Comparison of ENCODE assay signal across 9 cellular contexts in the genomic region with DNA sequence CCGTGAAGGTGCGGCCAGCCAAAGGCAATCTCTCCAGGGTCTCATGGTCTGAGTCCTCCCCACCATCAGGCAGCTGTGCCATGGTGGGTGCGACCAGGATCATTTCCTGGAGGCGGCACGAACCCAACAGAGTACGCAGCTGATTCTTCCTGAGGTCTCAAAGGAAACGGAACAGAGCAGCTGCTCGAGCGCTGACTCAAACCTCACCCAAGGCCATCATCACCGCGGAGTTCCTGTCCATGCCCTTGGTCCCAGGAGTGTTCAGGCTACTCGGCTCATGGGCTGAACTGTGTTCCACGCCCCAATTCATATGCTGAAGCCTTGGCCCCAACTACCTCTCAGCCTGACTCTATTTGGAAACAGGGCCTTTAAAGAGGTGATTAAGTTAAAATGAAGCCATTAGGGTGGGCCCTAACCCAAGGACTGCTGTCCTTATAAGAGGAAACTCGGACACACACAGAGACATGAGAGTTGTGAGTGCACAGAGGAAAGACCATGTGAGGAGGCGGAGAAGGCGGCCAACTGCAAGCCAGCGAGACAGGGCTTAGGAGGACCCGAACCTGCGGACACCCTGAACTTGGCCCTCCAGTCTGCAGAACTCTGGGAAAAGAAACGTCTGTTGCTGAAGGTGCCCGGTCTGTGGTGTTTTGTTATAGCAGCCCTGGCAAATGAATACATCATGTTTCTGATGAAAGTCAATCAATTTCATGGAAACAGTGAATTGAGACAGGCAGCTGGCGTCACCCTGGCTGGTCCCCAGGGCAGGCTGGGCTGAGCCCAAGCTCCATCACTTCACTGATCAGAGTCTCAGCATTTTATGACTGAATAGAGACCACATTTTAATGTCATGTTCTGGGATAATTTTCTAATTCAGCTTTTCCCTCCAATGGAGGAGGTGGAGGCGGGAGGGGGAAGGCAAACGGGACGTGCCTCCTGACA. TPM values are rescaled to one million over a fixed set of nuclear protein-coding genes. Genes with fewer than 3 reads are reported as not detected.
DNase-seq lines count a peak whose midpoint lies in the region; ATAC-seq and TF ChIP-seq lines count a peak whose summit lies in the region.
"Had no signal": no experiment of that assay in that cellular context is flagged by ENCODE, and none has a peak within 500 bp of the region (broad histone marks: within the 10 kb centered on the region; RNA-seq: fewer than 3 reads in every experiment).

No MANE protein-coding gene starts in this region.

- CTCF ChIA-PET in CD8-positive, alpha-beta memory T cell (lab: Charles Lee): interaction anchor here (1.3 to 1.6 kb wide), 2 partner anchors 11 to 15 kb away, joined by 3 to 4 read pairs; no protein-coding TSS in a partner anchor

- POLR2A ChIA-PET in CD8-positive, alpha-beta memory T cell (lab: Charles Lee): no interaction called here

- peak; percentile 36 for ATAC-seq in HG02885 (IDR thresholded peaks at IDR 0.05; ENCODE audit: poor library complexity, unreplicated experiment)
- ATAC-seq in HG02870 (IDR thresholded peaks at IDR 0.05; ENCODE audit: unreplicated experiment): no peak
- no peak for ATAC-seq in HG02763 (IDR thresholded peaks at IDR 0.05; ENCODE audit: unreplicated experiment)

- peak overlapping the region; percentile 24 for H3K27ac ChIP-seq in CD8-positive, alpha-beta memory T cell (ENCODE audit: low read depth, low read length)

- peaks cover 0 to 35% (median 14%) of the 10 kb centered on the region in 3 donors for H3K4me1 Mint-ChIP-seq in CD8-positive, alpha-beta memory T cell
- H3K4me1 Mint-ChIP-seq in nephron: peaks cover 60% of the 10 kb centered on the region
- H3K4me1 Mint-ChIP-seq: activated naive CD4-positive, alpha-beta T cell treated with anti-CD3 and anti-CD28 coated beads, Interleukin-2, amount 50 U/mL, for 24 hours had no signal

- H3K4me3 Mint-ChIP-seq in CD8-positive, alpha-beta memory T cell: no peak overlapping the region
- peak overlapping the region in 2 of 3 experiments; percentile 5 for H3K4me3 Mint-ChIP-seq in nephron
- H3K4me3 Mint-ChIP-seq: activated naive CD4-positive, alpha-beta T cell treated with anti-CD3 and anti-CD28 coated beads, Interleukin-2, amount 50 U/mL, for 24 hours had no signal

- peaks cover 0 to 3% of the 10 kb centered on the region in 2 donors for H3K27me3 Mint-ChIP-seq in CD8-positive, alpha-beta memory T cell
- no peaks in the 10 kb centered on the region for H3K27me3 Mint-ChIP-seq in nephron (ENCODE audit: low read depth)
- H3K27me3 Mint-ChIP-seq: activated naive CD4-positive, alpha-beta T cell treated with anti-CD3 and anti-CD28 coated beads, Interleukin-2, amount 50 U/mL, for 24 hours had no signal

- H3K27ac Mint-ChIP-seq in CD8-positive, alpha-beta memory T cell: peak overlapping the region in 3 of 8 donors; percentile 9 to 70 (median 45)
- H3K27ac Mint-ChIP-seq in nephron: peak overlapping the region; percentile 79 to 85 (median 85)
- H3K27ac Mint-ChIP-seq: activated naive CD4-positive, alpha-beta T cell treated with anti-CD3 and anti-CD28 coated beads, Interleukin-2, amount 50 U/mL, for 24 hours had no signal

- in situ Hi-C loops in G401 (cut with HindIII; ENCODE audit: low sequenced_read_pairs): loop anchor here (25.0 kb wide), 1 partner anchor 235 kb away; the partner anchor contains the start of genes AANAT and UBE2O

- no peak overlapping the region for H3K4me3 ChIP-seq in CD8-positive, alpha-beta memory T cell (ENCODE audit: low read length)
- no peak overlapping the region for H3K4me3 ChIP-seq in cardiac fibroblast (replicated peaks in 1 of 2; ENCODE audit: low read depth in 2 of 2, low read length in 2 of 2)

- no peaks in the 10 kb centered on the region for H3K27me3 ChIP-seq in CD8-positive, alpha-beta memory T cell (ENCODE audit: insufficient read depth, low read length, poor library complexity, severe bottlenecking)

- no peak for DNase-seq in CD8-positive, alpha-beta memory T cell
- DNase-seq in cardiac fibroblast (ENCODE audit: low read depth in 2 of 2): peak; percentile 70 to 96
- DNase-seq in stimulated activated naive CD4-positive, alpha-beta T cell treated with Interleukin-2 at 50 U/mL for 16 hours (lab: John Stamatoyannopoulos, UW): no peak
- no peak for DNase-seq in G401 (ENCODE audit: low spot score)

- no peaks in the 10 kb centered on the region for H3K4me1 ChIP-seq in CD8-positive, alpha-beta memory T cell (ENCODE audit: insufficient read depth, low read length)

- TF ChIP-seq CTCF in cardiac fibroblast (IDR thresholded peaks at IDR 0.05; ENCODE audit: low read depth, low read length) (no peak), nephron (IDR thresholded peaks at IDR 0.05; ENCODE audit: unreplicated experiment in 3 of 3) (no peak)

- H3K9me3 Mint-ChIP-seq in CD8-positive, alpha-beta memory T cell: no peaks in the 10 kb centered on the region
- H3K9me3 Mint-ChIP-seq in nephron: no peaks in the 10 kb centered on the region
- H3K9me3 Mint-ChIP-seq: activated naive CD4-positive, alpha-beta T cell treated with anti-CD3 and anti-CD28 coated beads, Interleukin-2, amount 50 U/mL, for 24 hours had no signal

- H3K36me3 Mint-ChIP-seq in CD8-positive, alpha-beta memory T cell: peaks cover 0 to 2% (median 2%) of the 10 kb centered on the region in 3 donors
- peaks cover 4% of the 10 kb centered on the region for H3K36me3 Mint-ChIP-seq in nephron (ENCODE audit: low read depth)
- H3K36me3 Mint-ChIP-seq: activated naive CD4-positive, alpha-beta T cell treated with anti-CD3 and anti-CD28 coated beads, Interleukin-2, amount 50 U/mL, for 24 hours had no signal

- no peaks in the 10 kb centered on the region for H3K9me3 ChIP-seq in CD8-positive, alpha-beta memory T cell (ENCODE audit: low read length)

- no peaks in the 10 kb centered on the region for H3K36me3 ChIP-seq in CD8-positive, alpha-beta memory T cell (ENCODE audit: insufficient read depth, low read length)

RNA-seq across cellular contexts. Expression of gene MXRA7, which starts 13.7 kb away (rescaled TPM):
- 10 to 100 TPM; 27.1 to 29.1 TPM for total RNA-seq in CD8-positive, alpha-beta memory T cell
- polyA plus RNA-seq in CD8-positive, alpha-beta memory T cell: 30.6 TPM
- total RNA-seq in G401 (2014; rRNA removed; shearing (Covaris generic)): 93.4 and 96.7 TPM in 2 replicates

RNA-seq across cellular contexts. Expression of gene JMJD6, which starts 29.4 kb away (rescaled TPM):
- 10 to 100 TPM; 62.7 to 66.8 TPM for total RNA-seq in CD8-positive, alpha-beta memory T cell
- 37.1 TPM for polyA plus RNA-seq in CD8-positive, alpha-beta memory T cell
- total RNA-seq in G401 (2014; rRNA removed; shearing (Covaris generic)): 14.6 and 31.9 TPM in 2 replicates

RNA-seq across cellular contexts. Expression of gene METTL23, which starts 29.6 kb away (rescaled TPM):
- 10 to 100 TPM; 43.6 to 44.6 TPM for total RNA-seq in CD8-positive, alpha-beta memory T cell
- 152 TPM for polyA plus RNA-seq in CD8-positive, alpha-beta memory T cell
- 25.9 and 34.6 TPM in 2 replicates for total RNA-seq in G401 (2014; rRNA removed; shearing (Covaris generic))

RNA-seq across cellular contexts. Expression of gene SRSF2, which starts 40.1 kb away (rescaled TPM):
- 100 to 1,000 TPM; 626 to 630 TPM for total RNA-seq in CD8-positive, alpha-beta memory T cell
- 111 TPM for polyA plus RNA-seq in CD8-positive, alpha-beta memory T cell
- total RNA-seq in G401 (2014; rRNA removed; shearing (Covaris generic)): 369 and 387 TPM in 2 replicates

RNA-seq across cellular contexts. Expression of gene MFSD11, which starts 40.9 kb away (rescaled TPM):
- 10 to 100 TPM; 22.3 to 22.9 TPM for total RNA-seq in CD8-positive, alpha-beta memory T cell
- 28.4 TPM for polyA plus RNA-seq in CD8-positive, alpha-beta memory T cell
- total RNA-seq in G401 (2014; rRNA removed; shearing (Covaris generic)): 11.5 and 45.7 TPM in 2 replicates

Comparison
In these comparisons a context has a peak if more than half of its experiments do, and no peak if none do; other contexts are left out.
1. DNase-seq: peak in cardiac fibroblast (2 of 2); none in CD8-positive, alpha-beta memory T cell (0 of 5), stimulated activated naive CD4-positive, alpha-beta T cell treated with Interleukin-2 at 50 U/mL for 16 hours (single experiment) and G401 (single experiment).
2. H3K4me3 Mint-ChIP-seq: peak in nephron (2 of 3); none in CD8-positive, alpha-beta memory T cell (0 of 7).